26 cellular contexts compared by ENCODE assay signal in the genomic region with DNA sequence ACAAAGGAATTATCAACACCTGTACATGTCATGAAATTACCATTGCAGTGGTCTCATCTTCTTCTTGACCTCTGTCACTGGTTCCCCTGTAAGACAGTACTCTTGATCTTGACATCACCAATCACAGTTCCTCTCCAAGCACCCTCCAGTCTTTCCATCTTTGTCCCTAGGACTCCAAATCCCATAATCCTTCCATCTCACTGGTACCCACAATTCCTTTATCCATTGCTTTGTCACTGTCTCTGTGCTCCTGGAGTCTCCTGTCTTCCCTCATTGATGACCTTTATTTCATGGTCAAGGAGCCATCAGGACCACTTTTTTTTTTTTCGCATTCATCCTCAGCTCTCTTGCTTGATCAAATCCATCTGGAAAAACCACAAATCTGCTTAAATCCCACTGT. TPM values are rescaled to one million over a fixed set of nuclear protein-coding genes. Genes with fewer than 3 reads are reported as not detected.
"Had no signal": no experiment of that assay in that cellular context is flagged by ENCODE, and none has a peak within 500 bp of the region (broad histone marks: within the 10 kb centered on the region; RNA-seq: fewer than 3 reads in every experiment).

No MANE protein-coding gene starts in this region.

- H3K4me3 ChIP-seq: ascending aorta, body of pancreas had no signal

- FAIRE-seq: TTC549 had no signal

- H3K9me3 ChIP-seq: ascending aorta, body of pancreas had no signal

- H3K27me3 Mint-ChIP-seq: activated CD4-positive, alpha-beta T cell treated with anti-CD3 and anti-CD28 coated beads, Interleukin-2, amount 10 ng/mL, durations not matched to agents 7 days and 5 days had no signal

- H3K27ac ChIP-seq: ascending aorta, body of pancreas had no signal

- H3K4me3 Mint-ChIP-seq: activated CD4-positive, alpha-beta memory T cell treated with anti-CD3 and anti-CD28 coated beads for 36 hours; activated CD4-positive, alpha-beta T cell treated with anti-CD3 and anti-CD28 coated beads, Interleukin-2, amount 10 ng/mL, durations not matched to agents 7 days and 5 days; activated naive CD8-positive, alpha-beta T cell treated with anti-CD3 and anti-CD28 coated beads, Interleukin-2, amount 50 U/mL, for 24 hours; activated T-cell treated with anti-CD3 and anti-CD28 coated beads, Interleukin-2, amount 50 U/mL, for 4 hours; central memory CD8-positive, alpha-beta T cell had no signal

- H3K36me3 ChIP-seq: ascending aorta had no signal

- DNase-seq: activated CD4-positive, alpha-beta memory T cell treated with anti-CD3 and anti-CD28 coated beads for 36 hours; activated CD4-positive, alpha-beta T cell treated with anti-CD3 and anti-CD28 coated beads, Interleukin-2, amount 10 ng/mL, durations not matched to agents 7 days and 5 days; activated CD4-positive, CD25-positive, alpha-beta regulatory T cell; activated CD8-positive, alpha-beta memory T cell treated with anti-CD3 and anti-CD28 coated beads for 24 hours; activated effector memory CD4-positive, alpha-beta T cell treated with anti-CD3 and anti-CD28 coated beads, Interleukin-2, amount 50 U/mL, for 16 hours; activated naive CD4-positive, alpha-beta T cell treated with Interleukin-2 at 50 U/mL for 16 hours; activated naive CD8-positive, alpha-beta T cell treated with anti-CD3 and anti-CD28 coated beads, Interleukin-2, amount 50 U/mL, for 24 hours; activated T-cell treated with anti-CD3 and anti-CD28 coated beads, Interleukin-2, amount 50 U/mL, for 4 hours; amniotic stem cell; body of pancreas; Kasumi-1; NCI-H1048; NCI-H146; NCI-H187 treated with DMSO at 0.1 percent for 48 hours; NCI-H2081 treated with DMSO at 0.1 percent for 48 hours; NCI-H446 treated with DMSO at 0.1 percent for 48 hours; NCI-H524 treated with DMSO at 0.1 percent for 48 hours; NCI-H748 treated with DMSO at 0.1 percent for 48 hours; RPMI8226; T-helper 2 cell; T1000 had no signal

- H3K27me3 ChIP-seq: ascending aorta, body of pancreas had no signal

- H3K9me3 Mint-ChIP-seq: activated CD4-positive, alpha-beta T cell treated with anti-CD3 and anti-CD28 coated beads, Interleukin-2, amount 10 ng/mL, durations not matched to agents 7 days and 5 days; activated naive CD4-positive, alpha-beta T cell treated with anti-CD3 and anti-CD28 coated beads, Interleukin-2, amount 50 U/mL, for 72 hours; activated naive CD8-positive, alpha-beta T cell treated with anti-CD3 and anti-CD28 coated beads, Interleukin-2, amount 50 U/mL, for 24 hours; activated T-cell treated with anti-CD3 and anti-CD28 coated beads, Interleukin-2, amount 50 U/mL, for 4 hours; central memory CD8-positive, alpha-beta T cell had no signal

- H3K27ac Mint-ChIP-seq: activated CD4-positive, alpha-beta memory T cell treated with anti-CD3 and anti-CD28 coated beads for 36 hours; activated CD4-positive, alpha-beta T cell treated with anti-CD3 and anti-CD28 coated beads, Interleukin-2, amount 10 ng/mL, durations not matched to agents 7 days and 5 days; activated naive CD4-positive, alpha-beta T cell treated with anti-CD3 and anti-CD28 coated beads, Interleukin-2, amount 50 U/mL, for 72 hours; activated naive CD8-positive, alpha-beta T cell treated with anti-CD3 and anti-CD28 coated beads, Interleukin-2, amount 50 U/mL, for 24 hours had no signal

- H3K36me3 Mint-ChIP-seq: activated CD4-positive, alpha-beta memory T cell treated with anti-CD3 and anti-CD28 coated beads for 36 hours; activated naive CD4-positive, alpha-beta T cell treated with anti-CD3 and anti-CD28 coated beads, Interleukin-2, amount 50 U/mL, for 72 hours had no signal

- ATAC-seq: activated naive CD4-positive, alpha-beta T cell treated with anti-CD3 and anti-CD28 coated beads, Interleukin-2, amount 50 U/mL, for 72 hours; activated naive CD8-positive, alpha-beta T cell treated with anti-CD3 and anti-CD28 coated beads, Interleukin-2, amount 50 U/mL, for 24 hours; activated T-cell treated with anti-CD3 and anti-CD28 coated beads, Interleukin-2, amount 50 U/mL, for 4 hours; body of pancreas; Right ventricle myocardium inferior had no signal

- H3K4me1 ChIP-seq: ascending aorta, body of pancreas had no signal

- H3K4me1 Mint-ChIP-seq: activated CD4-positive, alpha-beta T cell treated with anti-CD3 and anti-CD28 coated beads, Interleukin-2, amount 10 ng/mL, durations not matched to agents 7 days and 5 days; activated naive CD8-positive, alpha-beta T cell treated with anti-CD3 and anti-CD28 coated beads, Interleukin-2, amount 50 U/mL, for 24 hours; central memory CD8-positive, alpha-beta T cell had no signal

RNA-seq across cellular contexts. Expression of gene COL4A3, which starts 56.7 kb away (rescaled TPM):
- total RNA-seq: activated CD4-positive, alpha-beta memory T cell treated with anti-CD3 and anti-CD28 coated beads for 36 hours; activated CD4-positive, alpha-beta T cell treated with anti-CD3 and anti-CD28 coated beads, Interleukin-2, amount 10 ng/mL, durations not matched to agents 7 days and 5 days; activated naive CD4-positive, alpha-beta T cell treated with anti-CD3 and anti-CD28 coated beads, Interleukin-2, amount 50 U/mL, for 72 hours had no signal

RNA-seq across cellular contexts. Expression of gene COL4A4, which starts 57.1 kb away (rescaled TPM):
- total RNA-seq: activated CD4-positive, alpha-beta memory T cell treated with anti-CD3 and anti-CD28 coated beads for 36 hours; activated naive CD4-positive, alpha-beta T cell treated with anti-CD3 and anti-CD28 coated beads, Interleukin-2, amount 50 U/mL, for 72 hours had no signal
